8 cellular contexts compared by ENCODE assay signal in the genomic region with DNA sequence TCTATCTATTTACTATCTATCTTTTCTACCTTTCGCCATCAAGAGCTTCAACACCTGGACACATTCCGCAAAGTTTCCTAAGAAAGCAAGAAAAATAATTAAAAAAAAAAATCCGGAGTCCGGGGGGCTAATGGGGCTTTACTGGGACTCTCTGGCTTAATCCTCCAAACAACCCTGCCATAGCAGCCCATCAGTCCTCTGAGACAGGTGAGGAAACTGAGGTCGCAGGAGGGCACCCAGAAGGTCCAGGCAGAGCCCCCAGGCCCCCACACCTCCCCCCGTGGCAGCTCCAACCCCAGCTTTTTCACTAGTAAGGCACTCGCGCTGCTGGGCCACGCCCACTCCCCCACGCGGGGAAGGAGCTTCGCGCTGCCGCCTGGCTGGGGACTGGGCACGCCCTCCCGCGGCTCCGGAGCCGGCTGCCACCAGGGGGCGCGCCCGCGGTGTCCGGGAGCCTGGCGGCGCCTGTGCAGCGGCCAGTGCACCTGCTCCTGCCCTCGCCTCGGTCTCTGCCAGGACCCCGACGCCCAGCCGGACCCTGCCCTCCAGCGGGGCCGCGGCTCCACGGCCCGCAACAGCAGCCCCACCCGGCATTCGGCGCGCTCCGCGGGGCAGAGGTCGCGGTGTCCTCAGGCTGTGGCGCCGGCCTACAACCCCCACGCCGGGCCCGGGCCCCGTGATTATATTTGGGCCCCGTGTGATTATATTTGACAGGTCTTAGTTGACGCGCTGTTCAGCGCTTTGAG.
DNase-seq lines count a peak whose midpoint lies in the region; ATAC-seq and TF ChIP-seq lines count a peak whose summit lies in the region.

No MANE protein-coding gene starts in this region.

- H3K27ac ChIP-seq in BLaER1 treated with 17β-estradiol and CSF1 and Interleukin-3, amounts not matched to agents 10 nM and 100 nM = peak overlapping the region in 8 of 11 experiments; percentile 37 to 61 (median 48); a peak in 11 of 22 replicates
- no peak overlapping the region for H3K27ac ChIP-seq in neutrophil
- H3K27ac ChIP-seq in substantia nigra (ENCODE audit: low read depth, low read length, poor library complexity, severe bottlenecking) = no peak overlapping the region

- peak; percentile 24 for DNase-seq in HCEC 1CT
- peak; percentile 58 for DNase-seq in RKO (ENCODE audit: low spot score)
- DNase-seq in activated T-cell treated with anti-CD3 and anti-CD28 coated beads, Interleukin-2, amount 50 U/mL, for 48 hours = peak; percentile 83 to 90
- DNase-seq in fibroblast of mammary gland (ENCODE audit: low read depth) = peak; percentile 11
- peak in 36 of 49 donors; percentile 3 to 76 (median 32) for DNase-seq in substantia nigra (lab: John Stamatoyannopoulos, UW)

- peak overlapping the region; percentile 68 to 88 (median 83) for H3K4me2 ChIP-seq in BLaER1 treated with 17β-estradiol and CSF1 and Interleukin-3, amounts not matched to agents 10 nM and 100 nM

- TF ChIP-seq CTCF in fibroblast of mammary gland (conservative IDR thresholded peaks at IDR 0.05; ENCODE audit: control insufficient read depth, insufficient read depth, low read depth, low read length) = no peak
- peak; percentile 95 for TF ChIP-seq CTCF in neutrophil (IDR thresholded peaks at IDR 0.05)

- ATAC-seq in GM21381 (IDR thresholded peaks at IDR 0.05; ENCODE audit: unreplicated experiment) = no peak

- peak overlapping the region in 9 of 10 experiments; percentile 7 to 63 (median 41); a peak in 14 of 20 replicates for H3K4me3 ChIP-seq in BLaER1 treated with 17β-estradiol and CSF1 and Interleukin-3, amounts not matched to agents 10 nM and 100 nM
- H3K4me3 ChIP-seq in fibroblast of mammary gland (ENCODE audit: control insufficient read depth, low read depth, low read length) (no peak overlapping the region), neutrophil (ENCODE audit: low read depth in 1 of 2, low read length in 1 of 2) (peak overlapping the region; percentile 34 to 40)

- H3K36me3 ChIP-seq in BLaER1 treated with 17β-estradiol and CSF1 and Interleukin-3, amounts not matched to agents 10 nM and 100 nM = no peaks in the 10 kb centered on the region
- H3K36me3 ChIP-seq in neutrophil = no peaks in the 10 kb centered on the region

- no peaks in the 10 kb centered on the region for H3K9me3 ChIP-seq in BLaER1 treated with 17β-estradiol and CSF1 and Interleukin-3, amounts not matched to agents 10 nM and 100 nM (replicated peaks in 1 of 11)
- no peaks in the 10 kb centered on the region for H3K9me3 ChIP-seq in neutrophil

- no peaks in the 10 kb centered on the region; a peak in 1 of 22 replicates for H4K20me1 ChIP-seq in BLaER1 treated with 17β-estradiol and CSF1 and Interleukin-3, amounts not matched to agents 10 nM and 100 nM

- peak overlapping the region in 7 of 11 experiments; percentile 24 to 54 (median 42); a peak in 7 of 22 replicates for H3K9ac ChIP-seq in BLaER1 treated with 17β-estradiol and CSF1 and Interleukin-3, amounts not matched to agents 10 nM and 100 nM

- H3K4me1 ChIP-seq in BLaER1 treated with 17β-estradiol and CSF1 and Interleukin-3, amounts not matched to agents 10 nM and 100 nM = peaks cover 9 to 46% (median 34%) of the 10 kb centered on the region in 10 experiments; a peak in 19 of 20 replicates
- H3K4me1 ChIP-seq in neutrophil (ENCODE audit: control insufficient read depth in 1 of 2, insufficient read depth in 1 of 2, low read depth in 1 of 2, low read length in 1 of 2) = peaks cover 21 to 22% of the 10 kb centered on the region in 2 experiments

- no peaks in the 10 kb centered on the region for H3K27me3 ChIP-seq in BLaER1 treated with 17β-estradiol and CSF1 and Interleukin-3, amounts not matched to agents 10 nM and 100 nM
- H3K27me3 ChIP-seq in neutrophil = no peaks in the 10 kb centered on the region

Comparison
In these comparisons a context has a peak if more than half of its experiments do, and no peak if none do; other contexts are left out.
1. H3K27ac ChIP-seq: peak in BLaER1 treated with 17β-estradiol and CSF1 and Interleukin-3, amounts not matched to agents 10 nM and 100 nM (8 of 11); none in neutrophil (single experiment) and substantia nigra (single experiment).
2. DNase-seq: peak in every context shown above with its lines; median percentile 86 in activated T-cell treated with anti-CD3 and anti-CD28 coated beads, Interleukin-2, amount 50 U/mL, for 48 hours; 58 in RKO; 32 in substantia nigra; 24 in HCEC 1CT; 11 in fibroblast of mammary gland.